ENCODE assay signal across 8 cellular contexts in the genomic region with DNA sequence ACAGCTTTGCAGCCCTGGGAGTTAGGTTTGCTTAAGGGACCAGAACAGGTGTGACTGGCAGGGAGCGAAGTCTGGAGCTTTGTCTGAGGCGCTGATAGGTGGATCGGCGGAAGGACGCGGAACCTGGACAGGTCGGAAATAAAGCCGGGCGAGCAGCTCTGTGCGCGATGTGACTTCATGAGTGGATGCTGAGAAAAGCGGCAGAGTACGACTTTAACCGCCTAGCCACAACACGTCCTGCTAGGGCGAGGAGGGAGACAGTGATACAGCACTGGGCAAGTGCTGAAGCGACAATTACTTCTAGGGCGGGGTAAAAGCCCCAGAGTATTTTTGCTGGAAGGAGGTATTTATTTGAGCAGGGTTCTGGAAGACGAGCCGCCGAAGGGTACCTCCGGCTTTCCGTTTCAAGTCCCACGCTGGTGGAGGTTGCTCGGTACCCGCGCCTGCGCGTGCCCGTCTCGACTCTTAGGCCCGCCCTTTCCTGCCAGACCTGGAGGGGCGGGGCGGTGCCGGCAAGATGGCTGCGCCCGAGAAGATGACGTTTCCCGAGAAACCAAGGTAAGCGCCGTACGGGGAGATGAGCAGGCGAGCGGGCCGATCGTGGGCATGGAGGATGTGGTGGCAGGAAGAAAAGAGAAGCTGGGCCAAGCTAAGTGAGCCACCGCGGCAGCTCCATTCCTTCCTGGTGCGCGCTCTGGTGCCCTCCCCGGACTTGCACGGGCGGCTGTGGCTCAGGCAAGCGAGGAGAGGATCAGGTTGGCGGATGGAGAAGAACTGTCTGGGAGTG. TPM values are rescaled to one million over a fixed set of nuclear protein-coding genes. Genes with fewer than 3 reads are reported as not detected.
DNase-seq lines count a peak whose midpoint lies in the region; ATAC-seq lines count a peak whose summit lies in the region.

Gene ZRSR2 (plus strand): TSS at position 506 of the 787 bp plus-strand sequence. CDS start 12 bp downstream, at position 518.

- peak; percentile 31 for DNase-seq in DMS153 treated with DMSO at 0.1 percent for 48 hours (lab: John Stamatoyannopoulos, UW; ENCODE audit: unreplicated experiment)
- peak; percentile 50 for DNase-seq in HuH-7 (ENCODE audit: low spot score)
- DNase-seq in OCI-M1 (lab: John Stamatoyannopoulos, UW): peak; percentile 85
- peak; percentile 78 for DNase-seq in activated T-cell treated with anti-CD3 and anti-CD28 coated beads for 4 hours
- peak; percentile 74 for DNase-seq in myocyte (ENCODE audit: low read depth)
- DNase-seq in stimulated activated CD8-positive, alpha-beta memory T cell treated with anti-CD3 and anti-CD28 coated beads, Interleukin-7, amount 100 ng/mL, for 4 hours (ENCODE audit: low read depth in 2 of 2): peak; percentile 76 to 92

- ATAC-seq in GM21528 (IDR thresholded peaks at IDR 0.05; ENCODE audit: low FRiP score, unreplicated experiment): peak; percentile 90
- ATAC-seq in esophagus mucosa: peak; percentile 95

RNA-seq across cellular contexts. Expression of gene ZRSR2, which starts in this region (rescaled TPM):
- 5.8 TPM for total RNA-seq in esophagus mucosa
- 4.1 and 4.5 TPM in 2 replicates for total RNA-seq in myocyte
- 8.2 TPM for polyA plus RNA-seq in myocyte (2012)

Comparison
In these comparisons a context has a peak if more than half of its experiments do, and no peak if none do; other contexts are left out.
1. Peak in every context shown above with its lines: DNase-seq and ATAC-seq.
2. DNase-seq: peak in every context shown above with its lines; median percentile 85 in OCI-M1; 84 in stimulated activated CD8-positive, alpha-beta memory T cell treated with anti-CD3 and anti-CD28 coated beads, Interleukin-7, amount 100 ng/mL, for 4 hours; 78 in activated T-cell treated with anti-CD3 and anti-CD28 coated beads for 4 hours; 74 in myocyte; 50 in HuH-7; 31 in DMS153 treated with DMSO at 0.1 percent for 48 hours.